In genomic region chr3:138875754-138876664, GRCh38 we compare ENCODE assay signal across 11 cellular contexts. TPM values are rescaled to one million over a fixed set of nuclear protein-coding genes. Genes with fewer than 3 reads are reported as not detected.
DNase-seq lines count a peak whose midpoint lies in the region; ATAC-seq and TF ChIP-seq lines count a peak whose summit lies in the region.
"Had no signal": no experiment of that assay in that cellular context is flagged by ENCODE, and none has a peak within 500 bp of the region (broad histone marks: within the 10 kb centered on the region; RNA-seq: fewer than 3 reads in every experiment).

No MANE protein-coding gene starts in this region.

- ATAC-seq in effector memory CD8-positive, alpha-beta T cell (replicated peaks) = peak; percentile 58

- H3K27ac Mint-ChIP-seq in effector memory CD8-positive, alpha-beta T cell = no peak overlapping the region

- H3K36me3 Mint-ChIP-seq in effector memory CD8-positive, alpha-beta T cell (ENCODE audit: insufficient read depth) = peaks cover 3% of the 10 kb centered on the region

- peak; percentile 96 to 97 for DNase-seq in Kasumi-1 (lab: John Stamatoyannopoulos, UW)
- DNase-seq in SKM-1 treated with dmso at 0.1 percent for 144 hours (lab: John Stamatoyannopoulos, UW; ENCODE audit: unreplicated experiment) = peak; percentile 90
- DNase-seq in effector memory CD8-positive, alpha-beta T cell = no peak
- peak; percentile 69 for DNase-seq in pulmonary artery endothelial cell (ENCODE audit: low read depth, low spot score)
- no peak for DNase-seq in NCI-H1417 treated with DMSO at 0.1 percent for 48 hours (lab: John Stamatoyannopoulos, UW)
- no peak for DNase-seq in GM10266 (ENCODE audit: extremely low spot score)
- no peak for DNase-seq in RPMI8226
- DNase-seq: activated CD8-positive, alpha-beta memory T cell treated with anti-CD3 and anti-CD28 coated beads, Interleukin-2, amount 50 U/mL, for 4 hours; cerebellar nuclear complex; NCI-H2107; sigmoid colon had no signal

- no peak for TF ChIP-seq CTCF in GM10266 (IDR thresholded peaks at IDR 0.05; ENCODE audit: control insufficient read depth, insufficient read depth, low read depth, missing control alignments)

- H3K27me3 Mint-ChIP-seq in effector memory CD8-positive, alpha-beta T cell = peaks cover 0 to 6% of the 10 kb centered on the region in 2 donors

- H3K4me1 Mint-ChIP-seq in effector memory CD8-positive, alpha-beta T cell (ENCODE audit: low read depth in 2 of 2) = peaks cover 7 to 11% of the 10 kb centered on the region in 2 donors

- peak overlapping the region; percentile 33 to 67 for H3K4me3 Mint-ChIP-seq in effector memory CD8-positive, alpha-beta T cell

- H3K9me3 Mint-ChIP-seq in effector memory CD8-positive, alpha-beta T cell = peaks cover 5 to 9% of the 10 kb centered on the region in 2 donors

RNA-seq across cellular contexts. Expression of gene PIK3CB, which starts 41.3 kb away (rescaled TPM):
- total RNA-seq in pulmonary artery endothelial cell = 16.1 and 16.5 TPM in 2 replicates

Comparison
In these comparisons a context has a peak if more than half of its experiments do, and no peak if none do; other contexts are left out.
1. DNase-seq: peak in Kasumi-1 (2 of 2), SKM-1 treated with dmso at 0.1 percent for 144 hours (single experiment) and pulmonary artery endothelial cell (single experiment); none in effector memory CD8-positive, alpha-beta T cell (0 of 3), NCI-H1417 treated with DMSO at 0.1 percent for 48 hours (single experiment), GM10266 (single experiment) and RPMI8226 (single experiment).